Comparison of ENCODE assay signal across 10 cellular contexts in the genomic region with DNA sequence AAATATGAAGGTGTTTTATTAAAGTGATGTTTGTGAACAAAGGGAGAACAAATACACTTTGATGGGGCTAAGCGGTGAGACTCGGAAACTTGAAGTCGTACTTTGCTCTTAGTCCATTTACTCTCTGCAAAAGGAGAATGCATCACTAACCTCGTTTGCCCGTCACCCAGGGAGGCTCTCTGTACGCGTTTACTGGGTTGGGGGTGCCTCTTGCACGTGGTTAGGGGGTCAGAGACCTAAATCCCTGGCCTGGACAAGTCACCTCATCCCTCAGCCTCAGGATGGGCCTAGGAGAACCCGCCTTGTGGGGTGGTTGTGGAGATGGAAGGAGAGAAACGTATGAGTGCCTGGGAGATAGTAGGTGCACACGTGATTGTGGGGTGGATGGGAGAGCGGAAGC. TPM values are rescaled to one million over a fixed set of nuclear protein-coding genes. Genes with fewer than 3 reads are reported as not detected.
A peak's percentile ranks its signal among the peaks of the same experiment; 100 is the strongest.
DNase-seq lines count a peak whose midpoint lies in the region; ATAC-seq and TF ChIP-seq lines count a peak whose summit lies in the region.
"Had no signal": no experiment of that assay in that cellular context is flagged by ENCODE, and none has a peak within 500 bp of the region (broad histone marks: within the 10 kb centered on the region; RNA-seq: fewer than 3 reads in every experiment).

No MANE protein-coding gene starts in this region.

- peak overlapping the region in 2 of 3 donors; percentile 26 to 38 for H3K4me3 ChIP-seq in right lobe of liver
- H3K4me3 ChIP-seq in thyroid gland (replicated peaks in 1 of 3): peak overlapping the region in 1 of 3 donors; percentile 4

- no peak for TF ChIP-seq CTCF in right lobe of liver (IDR thresholded peaks at IDR 0.05)
- no peak for TF ChIP-seq CTCF in thyroid gland (IDR thresholded peaks at IDR 0.05)

- ATAC-seq in activated T-cell treated with anti-CD3 and anti-CD28 coated beads, Interleukin-2, amount 50 U/mL, for 4 hours: no peak
- no peak for ATAC-seq in activated naive CD4-positive, alpha-beta T cell treated with anti-CD3 and anti-CD28 coated beads, Interleukin-2, amount 50 U/mL, for 72 hours
- no peak for ATAC-seq in right lobe of liver
- no peak for ATAC-seq in GM18870 (IDR thresholded peaks at IDR 0.05; ENCODE audit: unreplicated experiment)

- H3K27me3 ChIP-seq in right lobe of liver (no peaks in the 10 kb centered on the region), thyroid gland (no peaks in the 10 kb centered on the region)

- DNase-seq in activated T-cell treated with anti-CD3 and anti-CD28 coated beads, Interleukin-2, amount 50 U/mL, for 4 hours: no peak
- DNase-seq in activated T-cell treated with anti-CD3 and anti-CD28 coated beads for 4 hours (no peak), right lobe of liver (no peak), thyroid gland (no peak), RPMI8226 (no peak), DMS 273 treated with DMSO at 0.1 percent for 48 hours (lab: John Stamatoyannopoulos, UW) (no peak)
- no peak for DNase-seq in activated naive CD4-positive, alpha-beta T cell treated with anti-CD3 and anti-CD28 coated beads, Interleukin-2, amount 50 U/mL, for 72 hours (ENCODE audit: low spot score in 2 of 2)
- DNase-seq: DMS53 had no signal

- H3K4me1 Mint-ChIP-seq in activated T-cell treated with anti-CD3 and anti-CD28 coated beads, Interleukin-2, amount 50 U/mL, for 4 hours (ENCODE audit: low read depth): peaks cover 18% of the 10 kb centered on the region

- H3K27ac Mint-ChIP-seq in activated naive CD4-positive, alpha-beta T cell treated with anti-CD3 and anti-CD28 coated beads, Interleukin-2, amount 50 U/mL, for 72 hours: peak overlapping the region; percentile 87 to 96

- H3K27me3 Mint-ChIP-seq in activated T-cell treated with anti-CD3 and anti-CD28 coated beads, Interleukin-2, amount 50 U/mL, for 4 hours (ENCODE audit: low read depth): no peaks in the 10 kb centered on the region

- H3K36me3 Mint-ChIP-seq in activated T-cell treated with anti-CD3 and anti-CD28 coated beads, Interleukin-2, amount 50 U/mL, for 4 hours (ENCODE audit: insufficient read depth): peaks cover 4% of the 10 kb centered on the region
- peaks cover 5 to 15% of the 10 kb centered on the region in 2 donors for H3K36me3 Mint-ChIP-seq in activated naive CD4-positive, alpha-beta T cell treated with anti-CD3 and anti-CD28 coated beads, Interleukin-2, amount 50 U/mL, for 72 hours

- H3K9me3 ChIP-seq in right lobe of liver (no peaks in the 10 kb centered on the region), thyroid gland (no peaks in the 10 kb centered on the region)
- H3K9me3 ChIP-seq: mucosa of descending colon had no signal

- H3K4me1 ChIP-seq in right lobe of liver: peaks cover 0 to 12% (median 2%) of the 10 kb centered on the region in 4 donors
- peaks cover 20 to 32% of the 10 kb centered on the region in 2 donors for H3K4me1 ChIP-seq in thyroid gland

- H3K9me3 Mint-ChIP-seq in activated T-cell treated with anti-CD3 and anti-CD28 coated beads, Interleukin-2, amount 50 U/mL, for 4 hours: no peaks in the 10 kb centered on the region
- peaks cover 0 to 9% of the 10 kb centered on the region in 2 donors for H3K9me3 Mint-ChIP-seq in activated naive CD4-positive, alpha-beta T cell treated with anti-CD3 and anti-CD28 coated beads, Interleukin-2, amount 50 U/mL, for 72 hours

- no peak overlapping the region for H3K27ac ChIP-seq in right lobe of liver
- H3K27ac ChIP-seq in thyroid gland: peak overlapping the region in 2 of 3 donors; percentile 19 to 55

- TF ChIP-seq POLR2A in right lobe of liver (IDR thresholded peaks at IDR 0.05) (no peak), thyroid gland (IDR thresholded peaks at IDR 0.05) (no peak)

- H3K36me3 ChIP-seq in right lobe of liver: no peaks in the 10 kb centered on the region
- no peaks in the 10 kb centered on the region for H3K36me3 ChIP-seq in thyroid gland

- intact Hi-C loops in right lobe of liver (cut with DNase I) (no loop called here), thyroid gland (cut with DNase I) (no loop called here)

- H3K4me3 Mint-ChIP-seq in activated T-cell treated with anti-CD3 and anti-CD28 coated beads, Interleukin-2, amount 50 U/mL, for 4 hours: peak overlapping the region; percentile 82

- WGBS in right lobe of liver (ENCODE audit: insufficient coverage, low coverage, low lambda C conversion rate, missing lambda C conversion rate): 42% methylated on average over 11 of the region's 12 CpGs
- WGBS in thyroid gland, 2 donors: 67 to 73% methylated on average over 12 of the region's 12 CpGs

RNA-seq across cellular contexts. Expression of gene IFT27, which starts 0.8 kb away (rescaled TPM):
- total RNA-seq in activated T-cell treated with anti-CD3 and anti-CD28 coated beads, Interleukin-2, amount 50 U/mL, for 4 hours: 10 to 100 TPM; 19.5 to 25.5 (median 25.2) TPM
- 10 to 100 TPM; 20.8 to 23.3 TPM for total RNA-seq in activated naive CD4-positive, alpha-beta T cell treated with anti-CD3 and anti-CD28 coated beads, Interleukin-2, amount 50 U/mL, for 72 hours
- total RNA-seq in right lobe of liver: 10 to 100 TPM; 10.3 to 17.4 (median 14.8) TPM
- total RNA-seq in thyroid gland: 10 to 100 TPM; 25.1 to 39.2 (median 36.3) TPM

RNA-seq across cellular contexts. Expression of gene PVALB, which starts 40.1 kb away (rescaled TPM):
- total RNA-seq in activated T-cell treated with anti-CD3 and anti-CD28 coated beads, Interleukin-2, amount 50 U/mL, for 4 hours: not detected
- not detected for total RNA-seq in activated naive CD4-positive, alpha-beta T cell treated with anti-CD3 and anti-CD28 coated beads, Interleukin-2, amount 50 U/mL, for 72 hours
- total RNA-seq in right lobe of liver (1 to 10 TPM in 3 of 6 experiments, under 1 TPM in 1, not detected in 2; 0.59 to 1.7 (median 1.4) TPM), thyroid gland (not detected)
- total RNA-seq: mucosa of descending colon had no signal

Comparison
In these comparisons a context has a peak if more than half of its experiments do, and no peak if none do; other contexts are left out.
1. H3K27ac ChIP-seq: peak in thyroid gland (2 of 3); none in right lobe of liver (0 of 3).